Comparison of ENCODE assay signal across 8 cellular contexts in genomic region chr3:53044371-53045106, GRCh38. TPM values are rescaled to one million over a fixed set of nuclear protein-coding genes. Genes with fewer than 3 reads are reported as not detected.
DNase-seq lines count a peak whose midpoint lies in the region; ATAC-seq and TF ChIP-seq lines count a peak whose summit lies in the region.

No MANE protein-coding gene starts in this region.

- H3K27ac ChIP-seq in angular gyrus (ENCODE audit: low read depth, low read length) (peak overlapping the region; percentile 72), right cardiac atrium (ENCODE audit: low read length) (peak overlapping the region; percentile 90), prostate gland (peak overlapping the region; percentile 79 to 92)

- H3K4me3 ChIP-seq in right cardiac atrium (ENCODE audit: low read length) (peak overlapping the region; percentile 90), prostate gland (peak overlapping the region; percentile 75 to 91)

- no peaks in the 10 kb centered on the region for H3K36me3 ChIP-seq in prostate gland

- CTCF ChIA-PET in GM10248 (lab: Yijun Ruan, JAX), result interaction anchor here (2.5 kb wide), 1 partner anchor 29 kb away, joined by 7 read pairs; no protein-coding TSS in a partner anchor

- no peaks in the 10 kb centered on the region for H3K27me3 ChIP-seq in right cardiac atrium (ENCODE audit: control insufficient read depth, insufficient read depth)
- no peaks in the 10 kb centered on the region for H3K27me3 ChIP-seq in prostate gland (replicated peaks; ENCODE audit: insufficient read depth)

- POLR2A ChIA-PET in GM10248 (lab: Yijun Ruan, JAX), result no interaction called here

- ATAC-seq in HG02759 (IDR thresholded peaks at IDR 0.05; ENCODE audit: unreplicated experiment) (peak; percentile 3), right cardiac atrium (peak; percentile 25 to 39), HG03342 (IDR thresholded peaks at IDR 0.05; ENCODE audit: unreplicated experiment) (no peak)

- H3K9me3 ChIP-seq in right cardiac atrium (ENCODE audit: control insufficient read depth, low read length) (no peaks in the 10 kb centered on the region), prostate gland (no peaks in the 10 kb centered on the region)

- 19% methylated on average over 33 of the region's 33 CpGs for WGBS in right cardiac atrium
- 8% methylated on average over 33 of the region's 33 CpGs for WGBS in prostate gland

- DNase-seq in GM10248 (ENCODE audit: extremely low spot score), result peak; percentile 22
- peak; percentile 39 for DNase-seq in RPMI8226
- peak in 2 of 3 donors; percentile 58 to 64 for DNase-seq in right cardiac atrium
- DNase-seq in prostate gland (ENCODE audit: low spot score), result peak; percentile 7
- DNase-seq in iPS-NIHi11 (ENCODE audit: low spot score), result no peak

- TF ChIP-seq POLR2A in prostate gland (IDR thresholded peaks at IDR 0.05), result no peak

- H3K4me1 ChIP-seq in right cardiac atrium (ENCODE audit: control insufficient read depth, insufficient read depth, low read length) (peaks cover 5% of the 10 kb centered on the region), prostate gland (replicated peaks) (no peaks in the 10 kb centered on the region)

- no peak for TF ChIP-seq CTCF in GM10248 (IDR thresholded peaks at IDR 0.05; ENCODE audit: control extremely low read depth, extremely low read depth, low read depth, missing control alignments)
- TF ChIP-seq CTCF in prostate gland (IDR thresholded peaks at IDR 0.05), result no peak

- intact Hi-C loops in right cardiac atrium (cut with DNase I) (no loop called here), prostate gland (cut with DNase I) (no loop called here)

RNA-seq across cellular contexts. Expression of gene SFMBT1, which starts 1.3 kb away (rescaled TPM):
- total RNA-seq in right cardiac atrium (10 to 100 TPM; 12.3 to 19.3 (median 16.0) TPM), prostate gland (10 to 100 TPM; 35.3 to 37.4 TPM)
- 3.8 TPM for polyA plus RNA-seq in right cardiac atrium
